In genomic region chr3:122941233-122942206, GRCh38 we compare ENCODE assay signal across 12 cellular contexts.
DNase-seq lines count a peak whose midpoint lies in the region; ATAC-seq and TF ChIP-seq lines count a peak whose summit lies in the region.
"Had no signal": no experiment of that assay in that cellular context is flagged by ENCODE, and none has a peak within 500 bp of the region (broad histone marks: within the 10 kb centered on the region; RNA-seq: fewer than 3 reads in every experiment).

No MANE protein-coding gene starts in this region.

- H3K79me2 ChIP-seq in Loucy (ENCODE audit: insufficient read depth, low read length): no peaks in the 10 kb centered on the region

- peaks cover 37% of the 10 kb centered on the region for H3K27me3 Mint-ChIP-seq in central memory CD8-positive, alpha-beta T cell
- H3K27me3 Mint-ChIP-seq in neural crest cell (ENCODE audit: low read depth): no peaks in the 10 kb centered on the region

- no peak overlapping the region for H2AFZ ChIP-seq in Loucy (ENCODE audit: low read length)

- H3K36me3 ChIP-seq in Loucy (ENCODE audit: insufficient read depth, low read length): no peaks in the 10 kb centered on the region
- no peaks in the 10 kb centered on the region for H3K36me3 ChIP-seq in gastrocnemius medialis
- H3K36me3 ChIP-seq: stomach had no signal

- H3K4me2 ChIP-seq in Loucy (ENCODE audit: low read depth, low read length, poor library complexity, severe bottlenecking): no peak overlapping the region

- intact Hi-C loops in gastrocnemius medialis (cut with DNase I; ENCODE audit: low total_unique reads): loop anchor here (2.0 kb wide), 1 partner anchor 317 kb away; no protein-coding TSS in a partner anchor

- no peak overlapping the region for H3K9ac ChIP-seq in Loucy (ENCODE audit: low read depth, low read length, poor library complexity, severe bottlenecking)

- H3K9me3 Mint-ChIP-seq in central memory CD8-positive, alpha-beta T cell: no peaks in the 10 kb centered on the region
- no peaks in the 10 kb centered on the region for H3K9me3 Mint-ChIP-seq in neural crest cell

- H3K9me3 ChIP-seq in Loucy (ENCODE audit: insufficient read depth, low read depth, low read length) (no peaks in the 10 kb centered on the region), gastrocnemius medialis (no peaks in the 10 kb centered on the region)
- H3K9me3 ChIP-seq: stomach had no signal

- DNase-seq in GM10266 (ENCODE audit: extremely low spot score) (no peak), neural crest cell (ENCODE audit: low read depth, low spot score) (no peak), NCI-H1694 (lab: John Stamatoyannopoulos, UW) (no peak), gastrocnemius medialis (no peak)
- peak in 1 of 2 donors; percentile 31 for DNase-seq in central memory CD8-positive, alpha-beta T cell (ENCODE audit: low spot score in 2 of 2)
- DNase-seq: activated CD4-positive, CD25-positive, alpha-beta regulatory T cell treated with anti-CD3 and anti-CD28 coated beads, Interleukin-2, amount 50 U/mL, for 72 hours; NCI-H1092 treated with DMSO at 0.1 percent for 48 hours; RPMI8226; stomach had no signal

- no peak for TF ChIP-seq POLR2A in gastrocnemius medialis (IDR thresholded peaks at IDR 0.05)

- peak overlapping the region; percentile 32 for H3K4me3 Mint-ChIP-seq in central memory CD8-positive, alpha-beta T cell
- no peak overlapping the region for H3K4me3 Mint-ChIP-seq in neural crest cell
- H3K4me3 Mint-ChIP-seq: activated naive CD8-positive, alpha-beta T cell had no signal

- H3K4me1 Mint-ChIP-seq in central memory CD8-positive, alpha-beta T cell: peaks cover 25% of the 10 kb centered on the region
- H3K4me1 Mint-ChIP-seq in neural crest cell: peaks cover 16% of the 10 kb centered on the region

- in situ Hi-C loops in gastrocnemius medialis (cut with MboI; ENCODE audit: low sequenced_read_pairs in 4 of 4): loop anchor here in 2 of 4 donors (25.0 kb wide), 1 partner anchor 321 kb away; no protein-coding TSS in a partner anchor

- no peaks in the 10 kb centered on the region for H3F3A ChIP-seq in Loucy (ENCODE audit: low read depth)

- ATAC-seq in central memory CD8-positive, alpha-beta T cell (replicated peaks; ENCODE audit: extremely low read depth, poor library complexity, severe bottlenecking): peak; percentile 91
- ATAC-seq in GM18511 (IDR thresholded peaks at IDR 0.05; ENCODE audit: unreplicated experiment) (no peak), gastrocnemius medialis (no peak)

- no peak overlapping the region for H3K4me3 ChIP-seq in Loucy (ENCODE audit: low read length, poor library complexity, severe bottlenecking)
- H3K4me3 ChIP-seq in gastrocnemius medialis: no peak overlapping the region
- H3K4me3 ChIP-seq: stomach had no signal

- H3K9me2 ChIP-seq in Loucy (replicated peaks; ENCODE audit: low read depth, low read length): no peaks in the 10 kb centered on the region

- H3K27ac ChIP-seq in gastrocnemius medialis: peak overlapping the region in 1 of 4 donors; percentile 18

- no peaks in the 10 kb centered on the region for H3K36me3 Mint-ChIP-seq in central memory CD8-positive, alpha-beta T cell (ENCODE audit: insufficient read depth)
- H3K36me3 Mint-ChIP-seq in neural crest cell (ENCODE audit: low read depth): no peaks in the 10 kb centered on the region
- H3K36me3 Mint-ChIP-seq: activated naive CD8-positive, alpha-beta T cell had no signal

- peak; percentile 31 for TF ChIP-seq CTCF in GM10266 (IDR thresholded peaks at IDR 0.05; ENCODE audit: control insufficient read depth, insufficient read depth, low read depth, missing control alignments)
- peak; percentile 65 for TF ChIP-seq CTCF in Loucy (conservative IDR thresholded peaks at IDR 0.05; ENCODE audit: low read length)
- peak; percentile 55 for TF ChIP-seq CTCF in neural crest cell (conservative IDR thresholded peaks at IDR 0.05)
- peak in 1 of 5 experiments; percentile 21 for TF ChIP-seq CTCF in gastrocnemius medialis (IDR thresholded peaks at IDR 0.05 in 4 of 5, conservative IDR thresholded peaks at IDR 0.05 in 1 of 5)

- no peaks in the 10 kb centered on the region for H3K4me1 ChIP-seq in Loucy (ENCODE audit: insufficient read depth, low read length, poor library complexity, severe bottlenecking)
- no peaks in the 10 kb centered on the region for H3K4me1 ChIP-seq in gastrocnemius medialis

- H3K27me3 ChIP-seq in Loucy (ENCODE audit: insufficient read depth, low read length, poor library complexity, severe bottlenecking) (no peaks in the 10 kb centered on the region), gastrocnemius medialis (no peaks in the 10 kb centered on the region)
- H3K27me3 ChIP-seq: stomach had no signal

- H4K20me1 ChIP-seq in Loucy (ENCODE audit: insufficient read depth, low read length, poor library complexity, severe bottlenecking): no peaks in the 10 kb centered on the region

- peak overlapping the region; percentile 72 for H3K27ac Mint-ChIP-seq in central memory CD8-positive, alpha-beta T cell (ENCODE audit: low read depth)
- H3K27ac Mint-ChIP-seq in neural crest cell (ENCODE audit: unreplicated experiment): no peak overlapping the region
- H3K27ac Mint-ChIP-seq: activated naive CD8-positive, alpha-beta T cell had no signal
